Comparison of ENCODE assay signal across 1 cellular context in genomic region chr4:140609548-140610425, GRCh38.
TF ChIP-seq lines count a peak whose summit lies in the region.

No MANE protein-coding gene starts in this region.

TF ChIP-seq in H1, 55 proteins besides CTCF, POLR2A, EP300 and RAD21 (continued from another document):
- TF ChIP-seq CHD7 (IDR thresholded peaks at IDR 0.05; ENCODE audit: insufficient replicate concordance, low read length) (no peak), ATF3 (IDR thresholded peaks at IDR 0.05; ENCODE audit: insufficient read depth, low read depth, low read length) (no peak), CTBP2 (IDR thresholded peaks at IDR 0.05; ENCODE audit: borderline replicate concordance, insufficient read depth, insufficient read length, low read length) (no peak), CBX5 (IDR thresholded peaks at IDR 0.05; ENCODE audit: low read depth, low read length) (no peak), NANOG (IDR thresholded peaks at IDR 0.05; ENCODE audit: insufficient read depth, low read depth, low read length, poor library complexity, severe bottlenecking) (no peak), MAX (IDR thresholded peaks at IDR 0.05) (no peak), JUND (IDR thresholded peaks at IDR 0.05; ENCODE audit: low read length) (no peak), ZNF274 (IDR thresholded peaks at IDR 0.05; ENCODE audit: borderline replicate concordance, extremely low read depth, low read length) (no peak), POU5F1 (IDR thresholded peaks at IDR 0.05; ENCODE audit: low read depth, low read length) (no peak)
